In the genomic region with DNA sequence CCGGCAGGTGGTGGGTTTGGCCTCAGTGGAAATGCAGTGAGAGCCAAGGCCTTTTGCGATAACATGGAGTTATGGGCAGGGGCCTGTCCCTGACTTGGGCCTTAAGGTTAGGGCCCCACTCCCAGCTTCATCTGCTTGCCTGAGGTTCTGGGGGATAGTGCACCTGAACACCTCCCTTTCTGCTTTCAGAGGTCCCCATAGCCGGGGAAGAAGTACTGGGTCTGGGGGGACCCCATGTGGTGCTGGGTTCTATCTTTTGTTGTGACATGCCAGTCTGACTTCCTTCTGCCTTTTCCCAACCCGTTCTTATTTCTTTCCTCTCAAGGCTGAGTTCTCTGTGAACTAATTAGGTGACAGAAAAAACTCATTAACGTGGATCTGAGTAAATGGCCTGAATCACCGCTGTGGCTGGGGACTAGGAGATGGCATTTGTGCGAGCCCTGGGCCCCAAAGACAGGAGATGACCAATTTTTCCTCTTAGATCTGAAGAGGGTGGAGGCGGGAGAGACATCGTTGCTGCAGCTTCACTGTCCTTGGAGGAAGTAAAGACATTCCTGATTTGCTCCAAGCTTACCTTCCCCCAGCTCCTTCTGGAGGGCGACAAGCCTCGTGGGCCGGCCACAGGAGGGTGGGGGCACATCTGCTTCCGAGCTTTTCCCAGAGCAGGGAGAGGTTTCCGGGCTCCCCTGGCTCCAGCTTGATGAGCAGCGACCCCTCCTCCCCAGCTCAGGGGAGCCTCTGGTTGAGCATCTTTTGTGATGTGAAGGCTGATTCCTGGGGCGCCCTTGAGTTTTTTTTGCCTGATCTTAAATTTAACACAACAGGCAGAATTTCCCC, we compare ENCODE assay signal across 8 cellular contexts. TPM values are rescaled to one million over a fixed set of nuclear protein-coding genes. Genes with fewer than 3 reads are reported as not detected.
DNase-seq lines count a peak whose midpoint lies in the region; ATAC-seq, FAIRE-seq and TF ChIP-seq lines count a peak whose summit lies in the region.

No MANE protein-coding gene starts in this region.

- H3K4me3 ChIP-seq in Panc1 (ENCODE audit: low read depth in 2 of 2, low read length in 2 of 2) (peak overlapping the region; percentile 88 to 93), endothelial cell of umbilical vein (replicated peaks in 1 of 3; ENCODE audit: insufficient read depth in 1 of 3, low read depth in 1 of 3, low read length in 3 of 3) (peak overlapping the region; percentile 81 to 96 (median 82)), osteoblast (ENCODE audit: insufficient read depth, low read length) (peak overlapping the region; percentile 91)

- peaks cover 59% of the 10 kb centered on the region for H3K79me2 ChIP-seq in endothelial cell of umbilical vein (ENCODE audit: control insufficient read depth, insufficient read depth, low read length)
- H3K79me2 ChIP-seq in osteoblast (ENCODE audit: insufficient read depth, low read length), result peaks cover 63% of the 10 kb centered on the region

- intact Hi-C loops in Panc1 (cut with micrococcal nuclease; ENCODE audit: unreplicated experiment) (no loop called here), endothelial cell of umbilical vein (cut with micrococcal nuclease) (loop anchor here (2.0 kb wide), 1 partner anchor 49 kb away; no protein-coding TSS in a partner anchor)

- in situ Hi-C loops in Panc1 (cut with HindIII; ENCODE audit: low pct_unique_long_range_greater_than_20kb, low sequenced_read_pairs), result no loop called here
- in situ Hi-C loops in GM13977 (cut with MboI; ENCODE audit: low pct_unique_long_range_greater_than_20kb, low sequenced_read_pairs, unreplicated experiment), result no loop called here

- H3K4me1 ChIP-seq in ES-I3 (ENCODE audit: insufficient read depth, low read length) (peaks cover 26% of the 10 kb centered on the region), Panc1 (ENCODE audit: control insufficient read depth, insufficient read depth, low read length) (peaks cover 44% of the 10 kb centered on the region), endothelial cell of umbilical vein (ENCODE audit: control insufficient read depth, extremely low read depth, insufficient read depth, low read length) (peaks cover 50% of the 10 kb centered on the region), osteoblast (ENCODE audit: insufficient read depth, low read length) (peaks cover 33% of the 10 kb centered on the region)

- H3K9ac ChIP-seq in ES-I3 (ENCODE audit: low read depth, low read length), result peak overlapping the region; percentile 66
- H3K9ac ChIP-seq in endothelial cell of umbilical vein (replicated peaks; ENCODE audit: extremely low read depth, insufficient read depth, low read length), result peak overlapping the region; percentile 78

- H2AFZ ChIP-seq in endothelial cell of umbilical vein (ENCODE audit: low read depth, low read length) (no peak overlapping the region), osteoblast (ENCODE audit: low read length) (peak overlapping the region; percentile 78)

- peak overlapping the region; percentile 94 for H3K4me2 ChIP-seq in endothelial cell of umbilical vein (ENCODE audit: insufficient read depth, low read length)
- peak overlapping the region; percentile 79 for H3K4me2 ChIP-seq in osteoblast (ENCODE audit: insufficient read depth, low read length)

- no TSS peak for BruUV-seq in Panc1 (replicated peaks; lab: Mats Ljungman, UMichigan)
- TSS peak; percentile 62 for BruUV-seq in endothelial cell of umbilical vein (replicated peaks; lab: Mats Ljungman, UMichigan)

- no peak for DNase-seq in Panc1 (ENCODE audit: low read depth, low spot score)
- DNase-seq in endothelial cell of umbilical vein (ENCODE audit: low read depth, low spot score), result peak; percentile 39
- DNase-seq in osteoblast (ENCODE audit: insufficient read length, low spot score, missing footprints), result peak; percentile 89
- DNase-seq in GM13977 (ENCODE audit: low spot score), result no peak
- DNase-seq in SK-N-DZ (ENCODE audit: low spot score), result no peak

- TF ChIP-seq POLR2A in endothelial cell of umbilical vein (IDR thresholded peaks at IDR 0.05; ENCODE audit: low read depth, low read length), result no peak

- H4K20me1 ChIP-seq in endothelial cell of umbilical vein (replicated peaks; ENCODE audit: control insufficient read depth, extremely low read depth, insufficient read depth, low read length) (no peaks in the 10 kb centered on the region), osteoblast (ENCODE audit: insufficient read depth, low read length) (peaks cover 43% of the 10 kb centered on the region)

- CTCF ChIA-PET in Panc1 (lab: Charles Lee), result interaction anchor here (1.1 kb wide), 1 partner anchor 60 kb away, joined by 3 read pairs; no protein-coding TSS in a partner anchor
- CTCF ChIA-PET in endothelial cell of umbilical vein (lab: Charles Lee), result interaction anchor here (0.7 to 4.5 kb wide), 9 partner anchors 16 to 104 kb away, joined by 3 to 29 read pairs (median 5); a partner anchor contains a TSS

- FAIRE-seq in endothelial cell of umbilical vein (lab: Jason Lieb, UNC), result peak; percentile 38

- H3K36me3 ChIP-seq in ES-I3 (ENCODE audit: insufficient read depth, low read length) (no peaks in the 10 kb centered on the region), Panc1 (ENCODE audit: control insufficient read depth, insufficient read depth, low read length) (no peaks in the 10 kb centered on the region; the same call in 1 of the 2 replicates), endothelial cell of umbilical vein (ENCODE audit: control insufficient read depth in 2 of 2, extremely low read depth in 1 of 2, insufficient read depth in 2 of 2, low read length in 2 of 2) (peaks cover 0 to 4% of the 10 kb centered on the region in 2 experiments), osteoblast (ENCODE audit: insufficient read depth, low read length) (peaks cover 5% of the 10 kb centered on the region)

- dilution Hi-C loops in endothelial cell of umbilical vein (cut with MboI; ENCODE audit: extremely low pct_ligation_motif_present, low sequenced_read_pairs), result no loop called here

- H3K27me3 ChIP-seq in Panc1 (ENCODE audit: control insufficient read depth, insufficient read depth, low read length) (no peaks in the 10 kb centered on the region), endothelial cell of umbilical vein (ENCODE audit: control insufficient read depth in 2 of 2, insufficient read depth in 2 of 2, low read length in 2 of 2) (no peaks in the 10 kb centered on the region), osteoblast (ENCODE audit: insufficient read depth, low read length) (no peaks in the 10 kb centered on the region)

- POLR2A ChIA-PET in Panc1 (lab: Charles Lee) (interaction anchor here (0.5 to 0.6 kb wide), 2 partner anchors 56 to 59 kb away, joined by 3 to 6 read pairs; no protein-coding TSS in a partner anchor), endothelial cell of umbilical vein (lab: Charles Lee) (interaction anchor here (0.6 kb wide), 1 partner anchor 701 kb away, joined by 7 read pairs; no protein-coding TSS in a partner anchor)

- H3K27ac ChIP-seq in Panc1 (ENCODE audit: low read length) (peak overlapping the region; percentile 77), endothelial cell of umbilical vein (ENCODE audit: insufficient read depth, low read depth, low read length) (peak overlapping the region; percentile 98), osteoblast (ENCODE audit: low read depth, low read length) (peak overlapping the region; percentile 79)

- H3K9me1 ChIP-seq in endothelial cell of umbilical vein (replicated peaks; ENCODE audit: control insufficient read depth, extremely low read depth, insufficient read depth, low read length), result no peaks in the 10 kb centered on the region

- ATAC-seq in Panc1 (no peak), HG02870 (IDR thresholded peaks at IDR 0.05; ENCODE audit: unreplicated experiment) (no peak), HG03196 (IDR thresholded peaks at IDR 0.05; ENCODE audit: unreplicated experiment) (no peak)

- TF ChIP-seq CTCF in Panc1 (IDR thresholded peaks at IDR 0.05) (no peak), endothelial cell of umbilical vein (IDR thresholded peaks at IDR 0.05; ENCODE audit: extremely low read depth in 1 of 2, insufficient read depth in 1 of 2, low read depth in 1 of 2, low read length in 2 of 2) (no peak), osteoblast (IDR thresholded peaks at IDR 0.05; ENCODE audit: extremely low read depth, low read depth, low read length) (no peak), GM13977 (IDR thresholded peaks at IDR 0.05; ENCODE audit: extremely low read depth, insufficient read depth, missing control alignments) (no peak)

- no peaks in the 10 kb centered on the region for H3K9me3 ChIP-seq in ES-I3 (ENCODE audit: control insufficient read depth, insufficient read depth, low read length)
- H3K9me3 ChIP-seq in Panc1 (ENCODE audit: control insufficient read depth, insufficient read depth, low read depth, low read length), result no peaks in the 10 kb centered on the region
- no peaks in the 10 kb centered on the region for H3K9me3 ChIP-seq in endothelial cell of umbilical vein (replicated peaks; ENCODE audit: control insufficient read depth, insufficient read depth, low read length)
- no peaks in the 10 kb centered on the region for H3K9me3 ChIP-seq in osteoblast (ENCODE audit: low read depth, low read length)

RNA-seq across cellular contexts. Expression of a gene that starts 2.0 kb away (rescaled TPM):
- 103 TPM for total RNA-seq in Panc1 (2021; ENCODE audit: unreplicated experiment)
- 93.3 TPM for polyA plus RNA-seq in Panc1 (2012; ENCODE audit: insufficient read length)
- 171 and 173 TPM in 2 replicates for total RNA-seq in endothelial cell of umbilical vein
- 174 and 240 TPM in 2 replicates for polyA plus RNA-seq in endothelial cell of umbilical vein
- 115 and 124 TPM in 2 replicates for polyA plus RNA-seq in endothelial cell of umbilical vein (2011; cell fraction: cytosol; rRNA removed)
- 359 and 433 TPM in 2 replicates for polyA plus RNA-seq in endothelial cell of umbilical vein (2011; cell fraction: nucleus; rRNA removed)
- polyA plus RNA-seq in endothelial cell of umbilical vein (2012), result 83.5 and 83.8 TPM in 2 replicates
- polyA minus RNA-seq in endothelial cell of umbilical vein, result 76.5 and 98.2 TPM in 2 replicates
- 54.3 TPM for polyA minus RNA-seq in endothelial cell of umbilical vein (2011; cell fraction: cytosol; rRNA and poly(A)+ RNA removed)
- polyA minus RNA-seq in endothelial cell of umbilical vein (2011; cell fraction: nucleus; rRNA and poly(A)+ RNA removed), result 98.8 and 152 TPM in 2 replicates
- 39.8 and 45.7 TPM in 2 replicates for total RNA-seq in osteoblast
- polyA plus RNA-seq in SK-N-DZ (2014; cell fraction: cytosol; rRNA removed), result 80.0 and 92.9 TPM in 2 replicates
- polyA plus RNA-seq in SK-N-DZ (2014; cell fraction: nucleus; rRNA removed), result 195 and 220 TPM in 2 replicates

RNA-seq across cellular contexts. Expression of a gene that starts 4.9 kb away (rescaled TPM):
- total RNA-seq in Panc1 (2021; ENCODE audit: unreplicated experiment) (112 TPM), endothelial cell of umbilical vein (36.7 and 41.3 TPM in 2 replicates), osteoblast (17.4 and 18.1 TPM in 2 replicates)
- polyA plus RNA-seq in Panc1 (2012; ENCODE audit: insufficient read length), result 151 TPM
- 45.3 and 66.0 TPM in 2 replicates for polyA plus RNA-seq in endothelial cell of umbilical vein
- polyA plus RNA-seq in endothelial cell of umbilical vein (2011; cell fraction: cytosol; rRNA removed), result 22.1 and 32.3 TPM in 2 replicates
- 20.0 and 21.2 TPM in 2 replicates for polyA plus RNA-seq in endothelial cell of umbilical vein (2011; cell fraction: nucleus; rRNA removed)
- polyA plus RNA-seq in endothelial cell of umbilical vein (2012), result 19.6 and 25.4 TPM in 2 replicates
- 6.5 and 13.0 TPM in 2 replicates for polyA minus RNA-seq in endothelial cell of umbilical vein
- polyA minus RNA-seq in endothelial cell of umbilical vein (2011; cell fraction: cytosol; rRNA and poly(A)+ RNA removed), result 17.2 TPM
- polyA minus RNA-seq in endothelial cell of umbilical vein (2011; cell fraction: nucleus; rRNA and poly(A)+ RNA removed), result 5.0 and 9.3 TPM in 2 replicates
- 52.2 and 58.3 TPM in 2 replicates for polyA plus RNA-seq in SK-N-DZ (2014; cell fraction: cytosol; rRNA removed)
- 59.4 and 92.4 TPM in 2 replicates for polyA plus RNA-seq in SK-N-DZ (2014; cell fraction: nucleus; rRNA removed)

RNA-seq across cellular contexts. Expression of a gene that starts 7.6 kb away (rescaled TPM):
- total RNA-seq in Panc1 (2021; ENCODE audit: unreplicated experiment) (95.0 TPM), endothelial cell of umbilical vein (71.6 and 73.3 TPM in 2 replicates), osteoblast (87.6 and 95.2 TPM in 2 replicates)
- polyA plus RNA-seq in Panc1 (2012; ENCODE audit: insufficient read length), result 104 TPM
- polyA plus RNA-seq in endothelial cell of umbilical vein, result 113 and 137 TPM in 2 replicates
- polyA plus RNA-seq in endothelial cell of umbilical vein (2011; cell fraction: cytosol; rRNA removed), result 55.7 and 77.7 TPM in 2 replicates
- polyA plus RNA-seq in endothelial cell of umbilical vein (2011; cell fraction: nucleus; rRNA removed), result 288 and 335 TPM in 2 replicates
- polyA plus RNA-seq in endothelial cell of umbilical vein (2012), result 31.6 and 43.3 TPM in 2 replicates
- 35.7 and 52.0 TPM in 2 replicates for polyA minus RNA-seq in endothelial cell of umbilical vein
- polyA minus RNA-seq in endothelial cell of umbilical vein (2011; cell fraction: cytosol; rRNA and poly(A)+ RNA removed), result 35.4 TPM
- 58.6 and 76.5 TPM in 2 replicates for polyA minus RNA-seq in endothelial cell of umbilical vein (2011; cell fraction: nucleus; rRNA and poly(A)+ RNA removed)
- 55.5 and 82.6 TPM in 2 replicates for polyA plus RNA-seq in SK-N-DZ (2014; cell fraction: cytosol; rRNA removed)
- polyA plus RNA-seq in SK-N-DZ (2014; cell fraction: nucleus; rRNA removed), result 652 and 657 TPM in 2 replicates

RNA-seq across cellular contexts. Expression of a gene that starts 28.8 kb away (rescaled TPM):
- total RNA-seq in Panc1 (2021; ENCODE audit: unreplicated experiment), result 580 TPM
- polyA plus RNA-seq in Panc1 (2012; ENCODE audit: insufficient read length), result 737 TPM
- 172 and 187 TPM in 2 replicates for total RNA-seq in endothelial cell of umbilical vein
- 108 and 120 TPM in 2 replicates for polyA plus RNA-seq in endothelial cell of umbilical vein
- polyA plus RNA-seq in endothelial cell of umbilical vein (2011; cell fraction: cytosol; rRNA removed), result 61.7 and 85.5 TPM in 2 replicates
- polyA plus RNA-seq in endothelial cell of umbilical vein (2011; cell fraction: nucleus; rRNA removed), result 212 and 275 TPM in 2 replicates
- 88.3 and 96.7 TPM in 2 replicates for polyA plus RNA-seq in endothelial cell of umbilical vein (2012)
- 80.3 and 101 TPM in 2 replicates for polyA minus RNA-seq in endothelial cell of umbilical vein
- polyA minus RNA-seq in endothelial cell of umbilical vein (2011; cell fraction: cytosol; rRNA and poly(A)+ RNA removed), result 86.0 TPM
- 66.8 and 91.7 TPM in 2 replicates for polyA minus RNA-seq in endothelial cell of umbilical vein (2011; cell fraction: nucleus; rRNA and poly(A)+ RNA removed)
- 52.2 and 61.5 TPM in 2 replicates for total RNA-seq in osteoblast
- 69.8 and 71.2 TPM in 2 replicates for polyA plus RNA-seq in SK-N-DZ (2014; cell fraction: cytosol; rRNA removed)
- 202 and 231 TPM in 2 replicates for polyA plus RNA-seq in SK-N-DZ (2014; cell fraction: nucleus; rRNA removed)

RNA-seq across cellular contexts. Expression of a gene that starts 30.5 kb away (rescaled TPM):
- total RNA-seq in Panc1 (2021; ENCODE audit: unreplicated experiment) (25.6 TPM), endothelial cell of umbilical vein (16.5 and 17.7 TPM in 2 replicates), osteoblast (15.9 and 17.0 TPM in 2 replicates)
- polyA plus RNA-seq in Panc1 (2012; ENCODE audit: insufficient read length), result 42.6 TPM
- 38.2 and 38.3 TPM in 2 replicates for polyA plus RNA-seq in endothelial cell of umbilical vein
- polyA plus RNA-seq in endothelial cell of umbilical vein (2011; cell fraction: cytosol; rRNA removed), result 29.4 and 30.9 TPM in 2 replicates
- 14.6 and 17.3 TPM in 2 replicates for polyA plus RNA-seq in endothelial cell of umbilical vein (2011; cell fraction: nucleus; rRNA removed)
- polyA plus RNA-seq in endothelial cell of umbilical vein (2012), result 18.6 and 21.8 TPM in 2 replicates
- 20.5 and 26.6 TPM in 2 replicates for polyA minus RNA-seq in endothelial cell of umbilical vein
- polyA minus RNA-seq in endothelial cell of umbilical vein (2011; cell fraction: cytosol; rRNA and poly(A)+ RNA removed), result 22.8 TPM
- 4.3 and 5.0 TPM in 2 replicates for polyA minus RNA-seq in endothelial cell of umbilical vein (2011; cell fraction: nucleus; rRNA and poly(A)+ RNA removed)
- polyA plus RNA-seq in SK-N-DZ (2014; cell fraction: cytosol; rRNA removed), result 49.6 and 52.8 TPM in 2 replicates
- polyA plus RNA-seq in SK-N-DZ (2014; cell fraction: nucleus; rRNA removed), result 29.4 and 30.2 TPM in 2 replicates

Comparison
In these comparisons a context has a peak if more than half of its experiments do, and no peak if none do; other contexts are left out.
1. DNase-seq: peak in endothelial cell of umbilical vein (single experiment) and osteoblast (single experiment); none in Panc1 (single experiment), GM13977 (single experiment) and SK-N-DZ (single experiment).
2. Peak in every context shown above with its lines, with median percentiles within 50 percentile points of each other: H3K27ac ChIP-seq and H3K4me3 ChIP-seq.